25 cellular contexts compared by ENCODE assay signal in the genomic region with DNA sequence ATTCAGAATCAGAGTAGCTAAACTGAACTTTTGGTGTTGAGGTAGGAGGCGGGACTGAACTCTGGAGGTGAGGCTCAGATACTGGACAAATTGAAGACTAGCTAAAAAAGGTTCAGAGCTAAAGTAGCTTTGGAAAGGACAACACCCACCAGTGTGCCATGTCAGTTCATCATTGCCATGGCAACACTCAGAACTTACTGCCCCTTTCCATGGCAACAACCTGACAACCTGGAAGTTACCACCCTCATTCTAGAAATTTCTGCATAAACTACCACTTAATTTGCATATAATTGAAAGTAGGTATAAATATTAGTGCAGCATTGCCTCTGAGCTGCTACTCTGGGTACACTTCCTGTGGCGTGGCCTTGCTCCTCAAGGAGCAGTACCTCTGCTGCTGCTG.
"Had no signal": no experiment of that assay in that cellular context is flagged by ENCODE, and none has a peak within 500 bp of the region (broad histone marks: within the 10 kb centered on the region; RNA-seq: fewer than 3 reads in every experiment).

No MANE protein-coding gene starts in this region.

- ATAC-seq: HepG2 had no signal

- H3K4me1 ChIP-seq: SJSA1 had no signal

- H3K36me3 ChIP-seq: SJSA1 had no signal

- H3K9me3 ChIP-seq: SJSA1 had no signal

- DNase-seq: IMR-90, Kasumi-1, MV-4-11, NCI-H1048, NCI-H1105, NCI-H1417, NCI-H1436 treated with DMSO at 0.1 percent for 48 hours, NCI-H1694, NCI-H1930, NCI-H2081, NCI-H2107, NCI-H2171 treated with DMSO at 0.1 percent for 48 hours, NCI-H2227 treated with DMSO at 0.1 percent for 48 hours, NCI-H446, NCI-H510A, NCI-H69, NCI-H774, Right ventricle myocardium superior, RPMI8226, SIG-M5 had no signal

- H3K27ac ChIP-seq: KMS-11, SJSA1, SK-N-MC had no signal

- H3K9ac ChIP-seq: KMS-11 had no signal

- H3K4me3 ChIP-seq: SJSA1, SK-N-MC had no signal

- FAIRE-seq: HepG2, RCC 7860 had no signal

- H3K4me2 ChIP-seq: KMS-11 had no signal
